Comparison of ENCODE assay signal across 8 cellular contexts in genomic region chr2:50143822-50144575, GRCh38.
DNase-seq lines count a peak whose midpoint lies in the region; ATAC-seq and TF ChIP-seq lines count a peak whose summit lies in the region.

No MANE protein-coding gene starts in this region.

- H3K79me2 ChIP-seq in H9 (ENCODE audit: insufficient read depth, low read length), result no peaks in the 10 kb centered on the region
- no peaks in the 10 kb centered on the region for H3K79me2 ChIP-seq in Karpas-422 (ENCODE audit: low read length)
- no peaks in the 10 kb centered on the region for H3K79me2 ChIP-seq in PC-3 (ENCODE audit: low read length)

- no peaks in the 10 kb centered on the region for H3K4me1 ChIP-seq in H9 (ENCODE audit: insufficient read depth, low read length)
- H3K4me1 ChIP-seq in Karpas-422 (ENCODE audit: low read length), result no peaks in the 10 kb centered on the region
- no peaks in the 10 kb centered on the region for H3K4me1 ChIP-seq in PC-3 (ENCODE audit: insufficient read depth, low read length)
- H3K4me1 ChIP-seq in right lobe of liver, result no peaks in the 10 kb centered on the region
- no peaks in the 10 kb centered on the region for H3K4me1 ChIP-seq in transverse colon

- no peaks in the 10 kb centered on the region for H3K9me2 ChIP-seq in Karpas-422 (replicated peaks; ENCODE audit: insufficient read depth, low read length)
- no peaks in the 10 kb centered on the region for H3K9me2 ChIP-seq in PC-3 (replicated peaks; ENCODE audit: low read length)

- TF ChIP-seq CTCF in 22Rv1 (IDR thresholded peaks at IDR 0.05), result peak; percentile 59
- TF ChIP-seq CTCF in GM06990 (IDR thresholded peaks at IDR 0.05; ENCODE audit: insufficient read depth, low read length, poor library complexity, severe bottlenecking), result peak; percentile 66
- TF ChIP-seq CTCF in H9 (conservative IDR thresholded peaks at IDR 0.05), result peak; percentile 82
- peak; percentile 79 for TF ChIP-seq CTCF in PC-3 (conservative IDR thresholded peaks at IDR 0.05; ENCODE audit: low read depth, low read length)
- TF ChIP-seq CTCF in right lobe of liver (IDR thresholded peaks at IDR 0.05), result peak; percentile 60 to 66 (median 62)
- peak in 4 of 5 experiments; percentile 27 to 41 (median 34) for TF ChIP-seq CTCF in transverse colon (IDR thresholded peaks at IDR 0.05)

- intact Hi-C loops in PC-3 (cut with micrococcal nuclease), result loop anchor here (5.0 kb wide), 2 partner anchors 527 to 1197 kb away; no protein-coding TSS in a partner anchor
- intact Hi-C loops in right lobe of liver (cut with DNase I), result no loop called here
- intact Hi-C loops in transverse colon (cut with DNase I; ENCODE audit: low total_unique reads), result no loop called here

- peak overlapping the region in 2 of 3 experiments; percentile 44 to 93; a peak in 3 of 7 replicates for H3K27ac Mint-ChIP-seq in H9

- 100% methylated on average over 1 of the region's 5 CpGs for WGBS in H9 (ENCODE audit: extremely low coverage, insufficient read length, low lambda C conversion rate)
- 15% methylated on average over 5 of the region's 5 CpGs for WGBS in right lobe of liver (ENCODE audit: insufficient coverage, low coverage, low lambda C conversion rate, missing lambda C conversion rate)
- 28 to 31% methylated on average over 5 of the region's 5 CpGs for WGBS in transverse colon (ENCODE audit: low coverage in 1 of 2), 2 donors

- H4K5ac ChIP-seq in H9 (ENCODE audit: insufficient read length, low read depth, low read length), result no peak overlapping the region

- H2BK15ac ChIP-seq in H9 (ENCODE audit: low read depth, low read length), result no peak overlapping the region

- H2BK12ac ChIP-seq in H9 (ENCODE audit: insufficient read length, low read depth, low read length), result no peak overlapping the region

- no peak overlapping the region for H3K56ac ChIP-seq in H9 (ENCODE audit: insufficient read length, low read depth, low read length)

- no peak for TF ChIP-seq EP300 in transverse colon (IDR thresholded peaks at IDR 0.05; ENCODE audit: low read depth)

- H3K4me2 ChIP-seq in H9 (ENCODE audit: insufficient read depth, insufficient read length, low read length) (no peak overlapping the region), Karpas-422 (ENCODE audit: low read depth, low read length, poor library complexity, severe bottlenecking) (peak overlapping the region; percentile 70), PC-3 (ENCODE audit: low read length) (peak overlapping the region; percentile 88)

- CTCF ChIA-PET in PC-3 (lab: Charles Lee), result interaction anchor here (1.0 kb wide), 1 partner anchor 456 kb away, joined by 4 read pairs; no protein-coding TSS in a partner anchor

- no peaks in the 10 kb centered on the region for H3K27me3 Mint-ChIP-seq in H9 (ENCODE audit: low read depth)

- H3K9ac ChIP-seq in H9 (ENCODE audit: extremely low read depth, insufficient read length, low read length), result no peak overlapping the region
- peak overlapping the region; percentile 54 for H3K9ac ChIP-seq in Karpas-422 (ENCODE audit: low read length)
- H3K9ac ChIP-seq in PC-3 (ENCODE audit: low read length), result peak overlapping the region; percentile 23; the same call in 1 of the 2 replicates

- ATAC-seq in PC-3 (peak; percentile 65), right lobe of liver (peak; percentile 96 to 100 (median 98))

- peak overlapping the region; percentile 39 for H3K4me3 ChIP-seq in GM06990 (replicated peaks; ENCODE audit: low read depth, low read length)
- H3K4me3 ChIP-seq in Karpas-422 (ENCODE audit: low read length), result peak overlapping the region; percentile 43; the same call in 1 of the 2 replicates
- H3K4me3 ChIP-seq in PC-3 (ENCODE audit: low read length), result peak overlapping the region; percentile 77
- H3K4me3 ChIP-seq in right lobe of liver, result peak overlapping the region; percentile 18 to 44 (median 39)
- H3K4me3 ChIP-seq in transverse colon, result peak overlapping the region in 2 of 4 donors; percentile 16 to 39

- no peaks in the 10 kb centered on the region for H3K9me3 Mint-ChIP-seq in H9

- no peak overlapping the region for H3K23ac ChIP-seq in H9 (ENCODE audit: insufficient read length, low read depth, low read length)

- no peaks in the 10 kb centered on the region for H3K79me1 ChIP-seq in H9 (ENCODE audit: insufficient read depth, low read depth, low read length, poor library complexity, severe bottlenecking)

- H2AFZ ChIP-seq in H9 (ENCODE audit: low read length) (no peak overlapping the region), Karpas-422 (ENCODE audit: low read length) (no peak overlapping the region), PC-3 (ENCODE audit: low read length) (peak overlapping the region; percentile 91)

- H3K27ac ChIP-seq in 22Rv1 (0 out of 2 replicates have a peak overlapping the region, but pooled peaks have one; percentile 18), H9 (ENCODE audit: insufficient read length, low read depth, low read length) (no peak overlapping the region), Karpas-422 (ENCODE audit: low read length) (no peak overlapping the region), PC-3 (ENCODE audit: low read length) (no peak overlapping the region), right lobe of liver (peak overlapping the region in 1 of 3 donors; percentile 52), transverse colon (no peak overlapping the region)

- H3K36me3 ChIP-seq in GM06990 (ENCODE audit: control insufficient read depth, insufficient read depth, low read length), result no peaks in the 10 kb centered on the region
- no peaks in the 10 kb centered on the region for H3K36me3 ChIP-seq in Karpas-422 (ENCODE audit: insufficient read depth, low read length)
- H3K36me3 ChIP-seq in PC-3 (ENCODE audit: low read depth, low read length), result no peaks in the 10 kb centered on the region
- no peaks in the 10 kb centered on the region for H3K36me3 ChIP-seq in right lobe of liver
- H3K36me3 ChIP-seq in transverse colon, result no peaks in the 10 kb centered on the region

- TF ChIP-seq POLR2A in right lobe of liver (IDR thresholded peaks at IDR 0.05) (no peak), transverse colon (IDR thresholded peaks at IDR 0.05) (no peak)

- no peaks in the 10 kb centered on the region for H3F3A ChIP-seq in PC-3 (ENCODE audit: low read length, unreplicated experiment)

- DNase-seq in GM06990 (ENCODE audit: extremely low read depth, insufficient read length) (peak; percentile 6), H9 (no peak), Karpas-422 (peak; percentile 77), PC-3 (peak; percentile 64), cerebellum (ENCODE audit: low spot score) (peak; percentile 47), right lobe of liver (no peak), transverse colon (no peak)

- H3K4ac ChIP-seq in H9 (ENCODE audit: low read depth, low read length), result no peak overlapping the region

- no peaks in the 10 kb centered on the region for H3K23me2 ChIP-seq in H9 (ENCODE audit: insufficient read length, low read depth, low read length, poor library complexity, severe bottlenecking)

- BruUV-seq in PC-3 (replicated peaks; lab: Mats Ljungman, UMichigan), result no TSS peak

- H3K27me3 ChIP-seq in GM06990 (replicated peaks; ENCODE audit: control insufficient read depth, insufficient read depth, low read length), result no peaks in the 10 kb centered on the region
- H3K27me3 ChIP-seq in H9 (ENCODE audit: insufficient read depth, low read length), result no peaks in the 10 kb centered on the region
- H3K27me3 ChIP-seq in Karpas-422 (ENCODE audit: low read length), result no peaks in the 10 kb centered on the region
- H3K27me3 ChIP-seq in PC-3 (ENCODE audit: low read length), result peaks cover 5% of the 10 kb centered on the region; the same call in 1 of the 2 replicates
- no peaks in the 10 kb centered on the region for H3K27me3 ChIP-seq in right lobe of liver
- no peaks in the 10 kb centered on the region for H3K27me3 ChIP-seq in transverse colon

- H3T11ph ChIP-seq in H9 (ENCODE audit: low read length), result no peak overlapping the region

- peaks cover 20 to 32% of the 10 kb centered on the region in 2 experiments for H3K4me1 Mint-ChIP-seq in H9

- no peak overlapping the region for H3K18ac ChIP-seq in H9 (ENCODE audit: insufficient read length, low read depth, low read length)

- H3K4me3 Mint-ChIP-seq in H9, result no peak overlapping the region; a peak in 1 of 5 replicates

- no peak overlapping the region for H4K91ac ChIP-seq in H9 (ENCODE audit: insufficient read length, low read depth, low read length)

- H2BK5ac ChIP-seq in H9 (ENCODE audit: insufficient read length, low read length), result no peak overlapping the region

- no peak overlapping the region for H3K14ac ChIP-seq in H9 (ENCODE audit: insufficient read depth, low read length)

- POLR2A ChIA-PET in PC-3 (lab: Charles Lee; ENCODE audit: unreplicated experiment), result no interaction called here

- no peak overlapping the region for H2BK20ac ChIP-seq in H9 (ENCODE audit: low read depth, low read length, poor library complexity, severe bottlenecking)

- H4K8ac ChIP-seq in H9 (replicated peaks; ENCODE audit: insufficient read length, low read depth, low read length), result no peak overlapping the region

- no peaks in the 10 kb centered on the region for H4K20me1 ChIP-seq in H9 (ENCODE audit: control insufficient read depth, insufficient read depth, insufficient read length)
- no peaks in the 10 kb centered on the region for H4K20me1 ChIP-seq in Karpas-422 (ENCODE audit: insufficient read depth, low read depth, low read length)
- no peaks in the 10 kb centered on the region; the same call in 1 of the 2 replicates for H4K20me1 ChIP-seq in PC-3 (ENCODE audit: low read length)

- in situ Hi-C loops in transverse colon (cut with MboI; ENCODE audit: low pct_ligation_motif_present in 1 of 4, low pct_unique_long_range_greater_than_20kb in 1 of 4, low sequenced_read_pairs in 3 of 4), result no loop called here

- H2AK5ac ChIP-seq in H9 (ENCODE audit: insufficient read length, low read length), result no peak overlapping the region

- H3K36me3 Mint-ChIP-seq in H9 (ENCODE audit: insufficient read depth in 1 of 3, low read depth in 3 of 3), result no peaks in the 10 kb centered on the region

- H3K9me3 ChIP-seq in H9 (ENCODE audit: control insufficient read depth, low read depth, low read length), result no peaks in the 10 kb centered on the region
- no peaks in the 10 kb centered on the region for H3K9me3 ChIP-seq in Karpas-422 (ENCODE audit: low read length)
- no peaks in the 10 kb centered on the region for H3K9me3 ChIP-seq in PC-3 (ENCODE audit: low read length)
- H3K9me3 ChIP-seq in right lobe of liver, result no peaks in the 10 kb centered on the region
- H3K9me3 ChIP-seq in transverse colon, result no peaks in the 10 kb centered on the region

- no peak overlapping the region for H2BK120ac ChIP-seq in H9 (ENCODE audit: low read depth, low read length, poor library complexity, severe bottlenecking)

Comparison
In these comparisons a context has a peak if more than half of its experiments do, and no peak if none do; other contexts are left out.
1. DNase-seq: peak in GM06990 (single experiment), Karpas-422 (single experiment), PC-3 (single experiment) and cerebellum (single experiment); none in H9 (single experiment), right lobe of liver (0 of 3) and transverse colon (single experiment).
2. Peak in every context shown above with its lines, with median percentiles within 50 percentile points of each other: CTCF ChIP-seq.